ENCODE assay signal across 1 cellular context in the genomic region with DNA sequence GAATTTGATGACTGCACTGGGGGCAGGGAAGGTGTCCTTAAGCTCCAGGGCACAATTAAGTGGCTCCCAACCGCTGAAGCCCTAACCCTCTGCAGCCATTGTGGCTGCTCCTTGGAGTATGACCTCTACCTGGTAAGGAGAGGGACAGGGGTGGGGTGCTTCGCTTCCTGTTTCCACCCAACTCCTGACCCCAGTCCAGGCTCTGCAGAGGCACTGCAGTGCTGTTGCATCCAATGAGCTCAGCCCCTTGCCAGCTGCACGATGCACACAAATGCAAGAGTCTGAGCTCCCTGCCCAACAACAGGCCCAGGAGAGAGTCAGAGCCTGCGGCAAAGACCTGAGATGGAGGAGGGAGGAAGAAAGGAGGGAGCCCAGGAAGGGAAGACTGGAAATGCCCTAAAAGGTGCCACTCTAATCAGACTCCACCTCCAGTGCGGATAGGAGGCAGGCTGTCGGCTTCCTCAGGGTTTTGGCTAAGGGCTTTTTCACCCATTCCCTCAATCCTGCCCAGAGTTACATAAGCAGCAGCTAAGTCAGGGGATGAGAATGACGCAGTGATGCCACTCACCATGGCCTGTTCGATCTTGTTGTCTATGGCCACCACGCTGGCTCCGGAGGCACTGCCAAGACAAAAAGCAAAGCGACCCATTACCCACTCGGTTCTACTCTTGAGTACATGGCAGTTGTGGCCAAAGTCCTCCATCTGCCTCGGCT.
TF ChIP-seq lines count a peak whose summit lies in the region.

No MANE protein-coding gene starts in this region.

TF ChIP-seq in GM23338, 12 proteins besides CTCF, POLR2A, EP300 and RAD21 (continued from another document):
- TF ChIP-seq, protein P1, sequence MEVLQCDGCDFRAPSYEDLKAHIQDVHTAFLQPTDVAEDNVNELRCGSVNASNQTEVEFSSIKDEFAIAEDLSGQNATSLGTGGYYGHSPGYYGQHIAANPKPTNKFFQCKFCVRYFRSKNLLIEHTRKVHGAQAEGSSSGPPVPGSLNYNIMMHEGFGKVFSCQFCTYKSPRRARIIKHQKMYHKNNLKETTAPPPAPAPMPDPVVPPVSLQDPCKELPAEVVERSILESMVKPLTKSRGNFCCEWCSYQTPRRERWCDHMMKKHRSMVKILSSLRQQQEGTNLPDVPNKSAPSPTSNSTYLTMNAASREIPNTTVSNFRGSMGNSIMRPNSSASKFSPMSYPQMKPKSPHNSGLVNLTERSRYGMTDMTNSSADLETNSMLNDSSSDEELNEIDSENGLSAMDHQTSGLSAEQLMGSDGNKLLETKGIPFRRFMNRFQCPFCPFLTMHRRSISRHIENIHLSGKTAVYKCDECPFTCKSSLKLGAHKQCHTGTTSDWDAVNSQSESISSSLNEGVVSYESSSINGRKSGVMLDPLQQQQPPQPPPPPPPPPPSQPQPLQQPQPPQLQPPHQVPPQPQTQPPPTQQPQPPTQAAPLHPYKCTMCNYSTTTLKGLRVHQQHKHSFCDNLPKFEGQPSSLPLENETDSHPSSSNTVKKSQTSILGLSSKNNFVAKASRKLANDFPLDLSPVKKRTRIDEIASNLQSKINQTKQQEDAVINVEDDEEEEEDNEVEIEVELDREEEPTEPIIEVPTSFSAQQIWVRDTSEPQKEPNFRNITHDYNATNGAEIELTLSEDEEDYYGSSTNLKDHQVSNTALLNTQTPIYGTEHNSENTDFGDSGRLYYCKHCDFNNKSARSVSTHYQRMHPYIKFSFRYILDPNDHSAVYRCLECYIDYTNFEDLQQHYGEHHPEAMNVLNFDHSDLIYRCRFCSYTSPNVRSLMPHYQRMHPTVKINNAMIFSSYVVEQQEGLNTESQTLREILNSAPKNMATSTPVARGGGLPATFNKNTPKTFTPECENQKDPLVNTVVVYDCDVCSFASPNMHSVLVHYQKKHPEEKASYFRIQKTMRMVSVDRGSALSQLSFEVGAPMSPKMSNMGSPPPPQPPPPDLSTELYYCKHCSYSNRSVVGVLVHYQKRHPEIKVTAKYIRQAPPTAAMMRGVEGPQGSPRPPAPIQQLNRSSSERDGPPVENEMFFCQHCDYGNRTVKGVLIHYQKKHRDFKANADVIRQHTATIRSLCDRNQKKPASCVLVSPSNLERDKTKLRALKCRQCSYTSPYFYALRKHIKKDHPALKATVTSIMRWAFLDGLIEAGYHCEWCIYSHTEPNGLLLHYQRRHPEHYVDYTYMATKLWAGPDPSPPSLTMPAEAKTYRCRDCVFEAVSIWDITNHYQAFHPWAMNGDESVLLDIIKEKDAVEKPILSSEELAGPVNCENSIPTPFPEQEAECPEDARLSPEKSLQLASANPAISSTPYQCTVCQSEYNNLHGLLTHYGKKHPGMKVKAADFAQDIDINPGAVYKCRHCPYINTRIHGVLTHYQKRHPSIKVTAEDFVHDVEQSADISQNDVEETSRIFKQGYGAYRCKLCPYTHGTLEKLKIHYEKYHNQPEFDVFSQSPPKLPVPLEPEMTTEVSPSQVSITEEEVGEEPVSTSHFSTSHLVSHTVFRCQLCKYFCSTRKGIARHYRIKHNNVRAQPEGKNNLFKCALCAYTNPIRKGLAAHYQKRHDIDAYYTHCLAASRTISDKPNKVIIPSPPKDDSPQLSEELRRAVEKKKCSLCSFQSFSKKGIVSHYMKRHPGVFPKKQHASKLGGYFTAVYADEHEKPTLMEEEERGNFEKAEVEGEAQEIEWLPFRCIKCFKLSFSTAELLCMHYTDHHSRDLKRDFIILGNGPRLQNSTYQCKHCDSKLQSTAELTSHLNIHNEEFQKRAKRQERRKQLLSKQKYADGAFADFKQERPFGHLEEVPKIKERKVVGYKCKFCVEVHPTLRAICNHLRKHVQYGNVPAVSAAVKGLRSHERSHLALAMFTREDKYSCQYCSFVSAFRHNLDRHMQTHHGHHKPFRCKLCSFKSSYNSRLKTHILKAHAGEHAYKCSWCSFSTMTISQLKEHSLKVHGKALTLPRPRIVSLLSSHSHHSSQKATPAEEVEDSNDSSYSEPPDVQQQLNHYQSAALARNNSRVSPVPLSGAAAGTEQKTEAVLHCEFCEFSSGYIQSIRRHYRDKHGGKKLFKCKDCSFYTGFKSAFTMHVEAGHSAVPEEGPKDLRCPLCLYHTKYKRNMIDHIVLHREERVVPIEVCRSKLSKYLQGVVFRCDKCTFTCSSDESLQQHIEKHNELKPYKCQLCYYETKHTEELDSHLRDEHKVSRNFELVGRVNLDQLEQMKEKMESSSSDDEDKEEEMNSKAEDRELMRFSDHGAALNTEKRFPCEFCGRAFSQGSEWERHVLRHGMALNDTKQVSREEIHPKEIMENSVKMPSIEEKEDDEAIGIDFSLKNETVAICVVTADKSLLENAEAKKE (CRISPR knock-in tag; IDR thresholded peaks at IDR 0.05): no peak
- TF ChIP-seq JUNB (IDR thresholded peaks at IDR 0.05; ENCODE audit: unreplicated experiment): no peak
- TF ChIP-seq EZH2phosphoT487 (IDR thresholded peaks at IDR 0.05; ENCODE audit: unreplicated experiment): no peak
- no peak for TF ChIP-seq ZNF331 (CRISPR knock-in tag; IDR thresholded peaks at IDR 0.05; ENCODE audit: low read depth)
- no peak for TF ChIP-seq NANOG (IDR thresholded peaks at IDR 0.05; ENCODE audit: borderline replicate concordance)
- TF ChIP-seq POLR2AphosphoS5 (IDR thresholded peaks at IDR 0.05; ENCODE audit: low read depth): no peak
- no peak for TF ChIP-seq ZNF114 (CRISPR knock-in tag; IDR thresholded peaks at IDR 0.05)
- no peak for TF ChIP-seq STAT1 (IDR thresholded peaks at IDR 0.05; ENCODE audit: unreplicated experiment)
